ENCODE assay signal across 8 cellular contexts in the genomic region with DNA sequence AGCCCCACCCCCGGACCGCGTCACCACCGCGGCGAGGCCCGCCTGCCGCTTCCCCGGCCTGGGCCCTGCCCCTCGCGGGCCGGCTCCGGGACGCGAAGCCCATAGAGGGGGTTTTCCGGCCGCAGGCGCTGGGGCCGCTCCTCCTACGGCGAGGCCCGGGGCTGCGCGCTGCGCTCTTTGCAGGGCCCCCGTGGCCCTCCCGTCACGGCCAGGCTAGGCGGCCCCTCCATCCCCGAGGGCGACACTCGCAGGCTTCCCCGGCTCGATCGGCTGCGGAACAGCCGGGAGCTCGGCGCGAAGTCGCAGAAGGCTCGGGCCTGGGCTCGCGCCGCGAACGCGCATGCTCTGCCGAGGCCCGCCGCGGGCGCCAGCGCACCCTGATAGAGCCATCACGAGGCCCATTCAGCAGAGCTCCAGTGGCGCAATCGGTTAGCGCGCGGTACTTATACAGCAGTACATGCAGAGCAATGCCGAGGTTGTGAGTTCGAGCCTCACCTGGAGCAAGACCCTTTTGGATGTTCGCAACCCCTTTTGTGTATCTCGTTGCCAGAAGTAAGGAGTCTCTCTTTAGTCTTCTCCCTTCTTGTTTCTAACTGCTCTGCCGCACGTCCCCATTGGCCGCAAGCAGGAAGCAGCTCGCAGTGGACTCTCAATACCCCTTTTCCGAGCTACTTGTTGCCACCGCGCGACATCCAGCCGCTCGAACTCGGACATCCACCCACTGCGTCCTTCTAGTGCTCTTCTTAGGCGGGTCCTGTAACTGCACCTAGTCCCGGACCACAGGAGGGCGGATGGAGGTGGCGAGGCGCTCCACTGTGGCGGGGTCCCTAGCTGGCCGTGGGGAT. TPM values are rescaled to one million over a fixed set of nuclear protein-coding genes. Genes with fewer than 3 reads are reported as not detected.
DNase-seq lines count a peak whose midpoint lies in the region; ATAC-seq and TF ChIP-seq lines count a peak whose summit lies in the region.

No MANE protein-coding gene starts in this region.

- WGBS in endodermal cell (ENCODE audit: insufficient coverage in 1 of 2, insufficient read length in 1 of 2), 2 experiments: 1% methylated on average over 41 to 83 of the region's 83 CpGs

- H3K4me1 Mint-ChIP-seq in endodermal cell: peaks cover 16% of the 10 kb centered on the region

- H3K36me3 Mint-ChIP-seq in endodermal cell (ENCODE audit: low read depth): no peaks in the 10 kb centered on the region

- peak overlapping the region; percentile 52 for H3K9ac ChIP-seq in endodermal cell (ENCODE audit: extremely low read depth, low read length, poor library complexity, severe bottlenecking)

- peak overlapping the region; percentile 82 for H3K4me3 Mint-ChIP-seq in endodermal cell

- no peaks in the 10 kb centered on the region for H3K9me3 ChIP-seq in endodermal cell (ENCODE audit: control insufficient read depth, low read length)

- peak overlapping the region; percentile 90 for H3K27ac ChIP-seq in endodermal cell (ENCODE audit: low read depth, low read length)

- DNase-seq in Caki2 (ENCODE audit: low read depth) (peak; percentile 94), HUDEP-2 (lab: John Stamatoyannopoulos, UW; ENCODE audit: unreplicated experiment in 76 of 76) (peak; percentile 51 to 98 (median 88)), NOMO-1 treated with dmso at 0.1 percent for 144 hours (lab: John Stamatoyannopoulos, UW; ENCODE audit: unreplicated experiment) (peak; percentile 87), endodermal cell (peak; percentile 97), middle frontal gyrus (ENCODE audit: extremely low spot score, low spot score) (peak; percentile 94)
- DNase-seq in activated CD8-positive, alpha-beta memory T cell treated with anti-CD3 and anti-CD28 coated beads, Interleukin-2, amount 50 U/mL, for 24 hours (ENCODE audit: extremely low read depth): peak; percentile 81
- DNase-seq in stimulated activated CD8-positive, alpha-beta memory T cell treated with anti-CD3 and anti-CD28 coated beads, Interleukin-2, amount 100 ng/mL, for 1 hour (ENCODE audit: low read depth in 2 of 2): peak; percentile 86 to 88

- H3K4me1 ChIP-seq in endodermal cell (ENCODE audit: control insufficient read depth, insufficient read depth, low read length): peaks cover 4% of the 10 kb centered on the region

- peaks cover 15% of the 10 kb centered on the region for H3K9me3 Mint-ChIP-seq in endodermal cell

- no peaks in the 10 kb centered on the region for H3K36me3 ChIP-seq in endodermal cell (ENCODE audit: control insufficient read depth, insufficient read depth, low read length)

- in situ Hi-C loops in Caki2 (cut with HindIII; ENCODE audit: low pct_unique_long_range_greater_than_20kb, low sequenced_read_pairs): loop anchor here (10.0 kb wide), 1 partner anchor 654 kb away; no protein-coding TSS in a partner anchor

- H3K4me3 ChIP-seq in endodermal cell (ENCODE audit: low read length): peak overlapping the region; percentile 81

- TF ChIP-seq CTCF in endodermal cell (conservative IDR thresholded peaks at IDR 0.05): no peak

- H3K27ac Mint-ChIP-seq in endodermal cell: peak overlapping the region; percentile 97

- peaks cover 4% of the 10 kb centered on the region for H3K27me3 Mint-ChIP-seq in endodermal cell (ENCODE audit: insufficient read depth)

- ATAC-seq in GM21390 (IDR thresholded peaks at IDR 0.05; ENCODE audit: unreplicated experiment): peak; percentile 69

- no peaks in the 10 kb centered on the region for H3K27me3 ChIP-seq in endodermal cell (ENCODE audit: control insufficient read depth, insufficient read depth, low read length, poor library complexity, severe bottlenecking)

RNA-seq across cellular contexts. Expression of gene HAAO, which starts 18.0 kb away (rescaled TPM):
- total RNA-seq in Caki2 (2014; rRNA removed; shearing (Covaris generic); ENCODE audit: low replicate concordance): not detected in 2 replicates
- 10 to 100 TPM; 13.4 to 24.2 TPM for total RNA-seq in endodermal cell
- 6.8 TPM for polyA plus RNA-seq in endodermal cell (2013, experiment 1 of 2)
- polyA plus RNA-seq in endodermal cell (2013, experiment 2 of 2): 7.2 TPM

RNA-seq across cellular contexts. Expression of gene OXER1, which starts 46.4 kb away (rescaled TPM):
- not detected in 2 replicates for total RNA-seq in Caki2 (2014; rRNA removed; shearing (Covaris generic); ENCODE audit: low replicate concordance)
- 1 to 10 TPM; 3.5 to 6.5 TPM for total RNA-seq in endodermal cell
- 2.4 TPM for polyA plus RNA-seq in endodermal cell (2013, experiment 1 of 2)
- 2.1 TPM for polyA plus RNA-seq in endodermal cell (2013, experiment 2 of 2)

Comparison
In these comparisons a context has a peak if more than half of its experiments do, and no peak if none do; other contexts are left out.
1. Peak in every context shown above with its lines: DNase-seq, ATAC-seq, H3K4me3 ChIP-seq and H3K27ac ChIP-seq.
2. RNA of gene HAAO, which starts 18.0 kb away (total RNA-seq): 13.4 to 24.2 TPM in endodermal cell; not detected in Caki2; every median in the first group is over 10 times any median in the second.